Comparison of ENCODE assay signal across 17 cellular contexts in the genomic region with DNA sequence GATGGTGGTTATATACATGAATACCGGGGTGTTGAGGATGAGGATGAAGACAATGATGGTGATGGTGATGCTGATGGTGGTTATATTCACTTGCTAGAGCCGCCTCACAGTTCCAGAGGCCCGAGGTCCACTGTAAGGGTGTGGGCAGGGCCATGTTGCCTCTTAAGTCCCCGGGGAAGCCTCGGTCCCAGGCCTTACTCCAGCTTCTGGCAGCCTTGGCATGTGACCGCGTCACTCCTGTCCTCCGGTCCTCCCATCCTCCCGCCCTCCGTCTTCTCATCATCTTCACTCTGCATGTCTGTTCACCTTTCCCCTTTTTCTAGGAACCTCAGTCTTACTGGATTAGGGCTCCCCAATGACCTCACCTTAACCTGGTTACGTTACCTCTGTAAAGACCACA. TPM values are rescaled to one million over a fixed set of nuclear protein-coding genes. Genes with fewer than 3 reads are reported as not detected.
"Had no signal": no experiment of that assay in that cellular context is flagged by ENCODE, and none has a peak within 500 bp of the region (broad histone marks: within the 10 kb centered on the region; RNA-seq: fewer than 3 reads in every experiment).

No MANE protein-coding gene starts in this region.

- H3K27ac ChIP-seq: epithelial cell of prostate, hepatocyte, neutrophil, tibial artery, vagina had no signal

- DNase-seq: activated CD4-positive, alpha-beta T cell treated with anti-CD3 and anti-CD28 coated beads for 36 hours; activated CD4-positive, alpha-beta T cell treated with anti-CD3 and anti-CD28 coated beads, Interleukin-2, amount 50 U/mL, for 48 hours; activated gamma-delta T cell treated with Interleukin-2 at 50 U/mL for 16 hours; endodermal cell; foreskin fibroblast; stimulated activated naive CD8-positive, alpha-beta T cell treated with anti-CD3 and anti-CD28 coated beads, Interleukin-15, Interleukin-2, amounts not matched to agents 100 U/mL and 50 U/mL, for 24 hours; substantia nigra; tibial artery had no signal

- ATAC-seq: activated CD4-positive, alpha-beta T cell treated with anti-CD3 and anti-CD28 coated beads for 36 hours; activated naive CD4-positive, alpha-beta T cell treated with anti-CD3 and anti-CD28 coated beads, Interleukin-2, amount 50 U/mL, for 72 hours; stimulated activated naive CD8-positive, alpha-beta T cell treated with anti-CD3 and anti-CD28 coated beads, Interleukin-15, Interleukin-2, amounts not matched to agents 100 U/mL and 50 U/mL, for 24 hours had no signal

- H3K36me3 ChIP-seq: cardiac muscle cell, neutrophil, tibial artery, vagina had no signal

- H3K79me2 ChIP-seq: hepatocyte had no signal

- H3K27me3 ChIP-seq: cardiac muscle cell, hepatocyte, tibial artery, vagina had no signal

- H3K9me3 ChIP-seq: neutrophil, tibial artery, vagina had no signal

- H3K4me2 ChIP-seq: hepatocyte had no signal

- H2AFZ ChIP-seq: hepatocyte had no signal

- H3K4me3 ChIP-seq: cardiac muscle cell, hepatocyte, tibial artery, vagina had no signal

RNA-seq across cellular contexts. Expression of a gene that starts 54.6 kb away (rescaled TPM):
- total RNA-seq: activated CD4-positive, alpha-beta T cell treated with anti-CD3 and anti-CD28 coated beads for 36 hours; activated naive CD4-positive, alpha-beta T cell treated with anti-CD3 and anti-CD28 coated beads, Interleukin-2, amount 50 U/mL, for 72 hours; activated T-helper 1 cell treated with anti-CD3 and anti-CD28 coated beads, Interleukin-12 subunit alpha, Interleukin-12 subunit beta, Interleukin-2, Interleukin-4 antibody, amounts not matched to agents 30 ng/mL and 10 ng/mL and 1 ng/mL, durations not matched to agents 14 hours and 24 hours and 36 hours; cardiac muscle cell; endodermal cell; glomerular endothelial cell; hepatocyte; lung microvascular endothelial cell; vagina had no signal
- polyA plus RNA-seq: cardiac muscle cell, hepatocyte had no signal
